Comparison of ENCODE assay signal across 1 cellular context in genomic region chr17:47732399-47733046, GRCh38.
TF ChIP-seq lines count a peak whose summit lies in the region.

No MANE protein-coding gene starts in this region.

TF ChIP-seq in SK-N-SH, 30 proteins besides CTCF, POLR2A, EP300 and RAD21 (continued from another document):
- TF ChIP-seq, protein P1, sequence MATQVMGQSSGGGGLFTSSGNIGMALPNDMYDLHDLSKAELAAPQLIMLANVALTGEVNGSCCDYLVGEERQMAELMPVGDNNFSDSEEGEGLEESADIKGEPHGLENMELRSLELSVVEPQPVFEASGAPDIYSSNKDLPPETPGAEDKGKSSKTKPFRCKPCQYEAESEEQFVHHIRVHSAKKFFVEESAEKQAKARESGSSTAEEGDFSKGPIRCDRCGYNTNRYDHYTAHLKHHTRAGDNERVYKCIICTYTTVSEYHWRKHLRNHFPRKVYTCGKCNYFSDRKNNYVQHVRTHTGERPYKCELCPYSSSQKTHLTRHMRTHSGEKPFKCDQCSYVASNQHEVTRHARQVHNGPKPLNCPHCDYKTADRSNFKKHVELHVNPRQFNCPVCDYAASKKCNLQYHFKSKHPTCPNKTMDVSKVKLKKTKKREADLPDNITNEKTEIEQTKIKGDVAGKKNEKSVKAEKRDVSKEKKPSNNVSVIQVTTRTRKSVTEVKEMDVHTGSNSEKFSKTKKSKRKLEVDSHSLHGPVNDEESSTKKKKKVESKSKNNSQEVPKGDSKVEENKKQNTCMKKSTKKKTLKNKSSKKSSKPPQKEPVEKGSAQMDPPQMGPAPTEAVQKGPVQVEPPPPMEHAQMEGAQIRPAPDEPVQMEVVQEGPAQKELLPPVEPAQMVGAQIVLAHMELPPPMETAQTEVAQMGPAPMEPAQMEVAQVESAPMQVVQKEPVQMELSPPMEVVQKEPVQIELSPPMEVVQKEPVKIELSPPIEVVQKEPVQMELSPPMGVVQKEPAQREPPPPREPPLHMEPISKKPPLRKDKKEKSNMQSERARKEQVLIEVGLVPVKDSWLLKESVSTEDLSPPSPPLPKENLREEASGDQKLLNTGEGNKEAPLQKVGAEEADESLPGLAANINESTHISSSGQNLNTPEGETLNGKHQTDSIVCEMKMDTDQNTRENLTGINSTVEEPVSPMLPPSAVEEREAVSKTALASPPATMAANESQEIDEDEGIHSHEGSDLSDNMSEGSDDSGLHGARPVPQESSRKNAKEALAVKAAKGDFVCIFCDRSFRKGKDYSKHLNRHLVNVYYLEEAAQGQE (IDR thresholded peaks at IDR 0.05; ENCODE audit: low read depth, low read length) = no peak
- TF ChIP-seq POLR2AphosphoS5 (IDR thresholded peaks at IDR 0.05; ENCODE audit: low read depth, low read length) (no peak), RXRA (IDR thresholded peaks at IDR 0.05; ENCODE audit: borderline replicate concordance, low read depth) (no peak), USF2 (IDR thresholded peaks at IDR 0.05; ENCODE audit: borderline replicate concordance, low read depth, low read length) (no peak), FOSL2 (IDR thresholded peaks at IDR 0.05; ENCODE audit: borderline replicate concordance, low read depth) (no peak), RCOR1 (IDR thresholded peaks at IDR 0.05; ENCODE audit: low read length) (no peak), GABPA (IDR thresholded peaks at IDR 0.05; ENCODE audit: low read depth) (no peak), JUND (IDR thresholded peaks at IDR 0.05) (no peak), FOXJ3 (CRISPR knock-in tag; IDR thresholded peaks at IDR 0.05) (no peak), TAF1 (IDR thresholded peaks at IDR 0.05; ENCODE audit: borderline replicate concordance, low read depth, low read length) (no peak)
